21 cellular contexts compared by ENCODE assay signal in the genomic region with DNA sequence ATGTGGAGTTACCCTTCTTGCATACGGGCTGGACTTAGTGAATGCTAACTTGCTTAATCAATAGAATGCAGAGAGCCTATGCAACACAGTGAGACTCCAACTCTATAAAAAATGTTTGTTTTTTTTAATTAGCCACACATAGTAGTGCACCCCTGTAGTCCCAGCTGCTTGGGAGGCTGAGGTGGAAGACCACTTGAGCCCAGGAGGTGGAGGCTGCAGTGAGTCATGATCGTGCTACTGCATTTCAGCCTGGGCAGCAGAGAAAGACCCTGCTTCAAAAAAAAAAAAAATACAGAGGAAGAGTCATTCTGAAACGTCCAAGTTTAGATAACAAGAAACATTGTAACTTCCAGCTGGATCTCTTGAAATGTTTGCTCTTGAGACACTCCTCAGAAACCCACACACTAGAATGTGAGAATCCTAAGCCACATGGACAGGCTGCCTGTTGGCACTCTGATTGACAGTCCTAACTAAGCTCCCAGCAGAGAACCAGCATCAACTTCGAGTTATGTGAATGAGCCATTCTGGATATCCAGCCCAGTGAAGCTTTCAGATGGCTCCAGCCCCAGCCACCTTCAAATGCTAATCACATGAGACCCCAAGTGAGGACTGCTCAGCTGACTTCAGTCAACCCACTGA.
"Had no signal": no experiment of that assay in that cellular context is flagged by ENCODE, and none has a peak within 500 bp of the region (broad histone marks: within the 10 kb centered on the region; RNA-seq: fewer than 3 reads in every experiment).

No MANE protein-coding gene starts in this region.

- H3K4me3 ChIP-seq: tibial artery had no signal

- H3K27ac ChIP-seq: brain microvascular endothelial cell, parathyroid adenoma, tibial artery, WERI-Rb-1 had no signal

- H3K79me2 ChIP-seq: parathyroid adenoma had no signal

- H2AFZ ChIP-seq: parathyroid adenoma had no signal

- H3K4me1 ChIP-seq: parathyroid adenoma, tibial artery had no signal

- DNase-seq: activated CD4-positive, alpha-beta T cell treated with anti-CD3 and anti-CD28 coated beads, Interleukin-2, amount 10 ng/mL, durations not matched to agents 7 days and 5 days; activated CD4-positive, CD25-positive, alpha-beta regulatory T cell treated with anti-CD3 and anti-CD28 coated beads, Interleukin-2, amount 50 U/mL, for 72 hours; activated CD8-positive, alpha-beta memory T cell treated with anti-CD3 and anti-CD28 coated beads, Interleukin-2, amount 10 ng/mL, durations not matched to agents 7 days and 5 days; activated CD8-positive, alpha-beta T cell treated with anti-CD3 and anti-CD28 coated beads for 36 hours; activated gamma-delta T cell treated with Interleukin-2 at 50 U/mL for 16 hours; aorta; brain microvascular endothelial cell; caudate nucleus; dermis blood vessel endothelial cell; effector CD8-positive, alpha-beta T cell; glutamatergic neuron; left ventricle myocardium superior; mammary epithelial cell; midbrain; right cardiac atrium; stimulated activated CD4-positive, alpha-beta T cell treated with anti-CD3 and anti-CD28 coated beads, Interleukin-12 subunit alpha, Interleukin-12 subunit beta, amount 100 ng/mL, for 4 hours; stimulated activated CD4-positive, alpha-beta T cell treated with anti-CD3 and anti-CD28 coated beads, Interleukin-4, amount 100 ng/mL, for 4 hours; substantia nigra; tibial artery; WERI-Rb-1 had no signal

- ATAC-seq: activated CD8-positive, alpha-beta memory T cell treated with anti-CD3 and anti-CD28 coated beads, Interleukin-2, amount 10 ng/mL, durations not matched to agents 7 days and 5 days; activated CD8-positive, alpha-beta T cell treated with anti-CD3 and anti-CD28 coated beads for 36 hours; left ventricle myocardium superior; right cardiac atrium had no signal

- H3K36me3 ChIP-seq: brain microvascular endothelial cell, tibial artery, WERI-Rb-1 had no signal

- H3K9ac ChIP-seq: parathyroid adenoma had no signal

- H3K27me3 ChIP-seq: brain microvascular endothelial cell had no signal
